ENCODE assay signal across 21 cellular contexts in the genomic region with DNA sequence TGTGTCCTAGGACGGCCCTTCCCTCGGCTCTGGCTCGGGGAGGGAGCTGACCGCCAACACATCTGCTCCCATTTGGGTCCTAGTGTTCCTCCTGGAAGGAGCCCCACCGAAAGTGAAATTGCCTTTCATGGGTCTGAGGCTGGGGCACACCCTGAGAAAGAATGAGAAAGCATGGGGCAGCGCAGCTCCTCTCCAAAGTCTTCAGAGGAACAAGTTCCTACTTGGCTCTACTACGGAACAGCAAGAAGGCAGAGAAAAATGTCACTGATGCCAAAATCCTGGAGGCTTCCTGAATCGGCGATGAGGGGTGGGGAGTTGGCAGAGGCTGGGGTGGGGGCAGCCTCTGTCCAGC. TPM values are rescaled to one million over a fixed set of nuclear protein-coding genes. Genes with fewer than 3 reads are reported as not detected.
A peak's percentile ranks its signal among the peaks of the same experiment; 100 is the strongest.
DNase-seq lines count a peak whose midpoint lies in the region; ATAC-seq, FAIRE-seq and TF ChIP-seq lines count a peak whose summit lies in the region.
"Had no signal": no experiment of that assay in that cellular context is flagged by ENCODE, and none has a peak within 500 bp of the region (broad histone marks: within the 10 kb centered on the region; RNA-seq: fewer than 3 reads in every experiment).

No MANE protein-coding gene starts in this region.

- H4K8ac ChIP-seq in H1 (ENCODE audit: extremely low read depth, insufficient read depth, low read length), result no peak overlapping the region; the same call in 1 of the 2 replicates

- H3K27ac ChIP-seq in GM23248, result no peak overlapping the region
- no peak overlapping the region for H3K27ac ChIP-seq in H1 (ENCODE audit: low read depth, low read length)
- H3K27ac ChIP-seq in kidney (ENCODE audit: low read depth in 2 of 2, low read length in 2 of 2), result no peak overlapping the region
- no peak overlapping the region for H3K27ac ChIP-seq in upper lobe of right lung
- H3K27ac ChIP-seq: HL-60, SJCRH30 had no signal

- H3K9ac ChIP-seq in GM23248, result no peak overlapping the region
- no peak overlapping the region for H3K9ac ChIP-seq in H1 (replicated peaks in 1 of 4; ENCODE audit: extremely low read depth in 1 of 4, low read depth in 3 of 4, low read length in 3 of 4)
- H3K9ac ChIP-seq in kidney (ENCODE audit: low read length in 2 of 2), result no peak overlapping the region

- H3K27ac Mint-ChIP-seq in type B pancreatic cell, result peak overlapping the region; percentile 25

- H3K14ac ChIP-seq in H1 (ENCODE audit: insufficient read length), result no peak overlapping the region

- H3K9me2 ChIP-seq in GM23248 (ENCODE audit: insufficient read depth), result no peaks in the 10 kb centered on the region

- H2AK5ac ChIP-seq in H1 (ENCODE audit: low read depth, low read length), result no peak overlapping the region

- H2BK5ac ChIP-seq in H1 (ENCODE audit: low read depth, low read length), result no peak overlapping the region; the same call in 1 of the 2 replicates

- TF ChIP-seq EP300 in H1 (IDR thresholded peaks at IDR 0.05; ENCODE audit: borderline replicate concordance in 1 of 2, low read depth in 2 of 2, low read length in 2 of 2), result no peak

- H3K4me3 Mint-ChIP-seq in type B pancreatic cell, result no peak overlapping the region

- WGBS in GM23248 (ENCODE audit: low coverage in 1 of 2, low lambda C conversion rate in 2 of 2, missing lambda C conversion rate in 2 of 2), 2 experiments, result 2 to 10% methylated on average over 9 of the region's 9 CpGs
- WGBS in H1 (ENCODE audit: extremely low coverage in 1 of 2, insufficient coverage in 1 of 2, insufficient read length in 1 of 2, insufficient replicate concordance in 2 of 2, low coverage in 1 of 2, low lambda C conversion rate in 2 of 2, missing lambda C conversion rate in 1 of 2), 2 experiments, result 88% methylated on average over 7 of the region's 9 CpGs; no CpG with 5 or more reads in 1 of the 2 experiments

- H2AFZ ChIP-seq in GM23248 (no peak overlapping the region), H1 (ENCODE audit: low read length) (no peak overlapping the region)

- H4K20me1 ChIP-seq in GM23248 (ENCODE audit: insufficient read depth) (no peaks in the 10 kb centered on the region), H1 (replicated peaks in 1 of 2; ENCODE audit: control insufficient read depth in 1 of 2, insufficient read depth in 2 of 2, low read length in 2 of 2) (no peaks in the 10 kb centered on the region)

- peaks cover 2% of the 10 kb centered on the region; the same call in 1 of the 2 replicates for H3K23me2 ChIP-seq in H1 (ENCODE audit: low read depth, low read length)

- no peak overlapping the region for H3K56ac ChIP-seq in H1 (replicated peaks; ENCODE audit: insufficient read length, low read depth, low read length)

- peaks cover 10% of the 10 kb centered on the region for H3K4me1 Mint-ChIP-seq in type B pancreatic cell (ENCODE audit: unreplicated experiment)

- no peak overlapping the region for H4K5ac ChIP-seq in H1 (ENCODE audit: insufficient read length, low read depth, low read length)

- POLR2A ChIA-PET in H1 (lab: Charles Lee; ENCODE audit: partially characterized antibody), result no interaction called here

- CTCF ChIA-PET in H1 (lab: Charles Lee; ENCODE audit: partially characterized antibody), result interaction anchor here (0.6 to 3.5 kb wide), 5 partner anchors 11 to 164 kb away, joined by 3 to 21 read pairs (median 4); no protein-coding TSS in a partner anchor

- no peak overlapping the region for H3K18ac ChIP-seq in H1 (ENCODE audit: extremely low read depth, low read length)

- H2BK12ac ChIP-seq in H1 (ENCODE audit: low read depth, low read length), result 0 out of 2 replicates have a peak overlapping the region, but pooled peaks have one; percentile 17

- no peak overlapping the region for H2BK20ac ChIP-seq in H1 (ENCODE audit: low read length)

- no peak overlapping the region for H3K4me2 ChIP-seq in GM23248 (ENCODE audit: unreplicated experiment)
- no peak overlapping the region for H3K4me2 ChIP-seq in H1 (ENCODE audit: insufficient read depth in 1 of 2, low read depth in 2 of 2, low read length in 2 of 2)

- no peak overlapping the region for H4K91ac ChIP-seq in H1 (replicated peaks; ENCODE audit: insufficient read length, low read length)

- H3K79me2 ChIP-seq in GM23248 (ENCODE audit: insufficient read depth) (no peaks in the 10 kb centered on the region), H1 (ENCODE audit: control insufficient read depth in 1 of 2, insufficient read depth in 2 of 2, low read length in 2 of 2) (no peaks in the 10 kb centered on the region)

- no peak overlapping the region for H3K23ac ChIP-seq in H1 (ENCODE audit: insufficient read length)

- no peaks in the 10 kb centered on the region for H3F3A ChIP-seq in GM23248 (ENCODE audit: insufficient read depth)

- H3K36me3 ChIP-seq in GM23248 (ENCODE audit: low read depth), result no peaks in the 10 kb centered on the region
- no peaks in the 10 kb centered on the region for H3K36me3 ChIP-seq in H1 (ENCODE audit: control insufficient read depth in 2 of 4, insufficient read depth in 4 of 4, low read length in 3 of 4)
- no peaks in the 10 kb centered on the region for H3K36me3 ChIP-seq in kidney (ENCODE audit: control insufficient read depth in 1 of 2, insufficient read depth in 2 of 2, low read length in 2 of 2)
- no peaks in the 10 kb centered on the region for H3K36me3 ChIP-seq in upper lobe of right lung
- H3K36me3 ChIP-seq: HAP-1, SJCRH30 had no signal

- H3K4me3 ChIP-seq in GM23248, result no peak overlapping the region
- no peak overlapping the region for H3K4me3 ChIP-seq in H1 (ENCODE audit: extremely low read depth in 1 of 4, insufficient read depth in 2 of 4, low read depth in 3 of 4, low read length in 4 of 4)
- no peak overlapping the region for H3K4me3 ChIP-seq in kidney (ENCODE audit: low read length in 2 of 2)
- no peak overlapping the region for H3K4me3 ChIP-seq in upper lobe of right lung
- H3K4me3 ChIP-seq: HAP-1, K562, SJCRH30 had no signal

- in situ Hi-C loops in GM23248 (cut with MboI), result no loop called here

- no peaks in the 10 kb centered on the region for H3K4me1 ChIP-seq in GM23248 (ENCODE audit: insufficient read depth)
- peaks cover 8 to 17% (median 9%) of the 10 kb centered on the region in 4 experiments for H3K4me1 ChIP-seq in H1 (replicated peaks in 1 of 4; ENCODE audit: control insufficient read depth in 3 of 4, insufficient read depth in 4 of 4, low read length in 3 of 4)
- no peaks in the 10 kb centered on the region for H3K4me1 ChIP-seq in kidney (ENCODE audit: control insufficient read depth in 1 of 2, insufficient read depth in 1 of 2, low read depth in 1 of 2, low read length in 2 of 2)
- H3K4me1 ChIP-seq in upper lobe of right lung, result no peaks in the 10 kb centered on the region
- H3K4me1 ChIP-seq: HAP-1, SJCRH30 had no signal

- no peak for FAIRE-seq in H1 (lab: Jason Lieb, UNC)
- FAIRE-seq in kidney (lab: Jason Lieb, UNC), result no peak
- FAIRE-seq: HTR-8/SVneo, K562 had no signal

- no peaks in the 10 kb centered on the region for H3K36me3 Mint-ChIP-seq in type B pancreatic cell

- intact Hi-C loops in kidney (cut with DNase I) (no loop called here), upper lobe of right lung (cut with DNase I) (no loop called here), head of caudate nucleus (cut with DNase I) (no loop called here)

- TF ChIP-seq CTCF in H1 (IDR thresholded peaks at IDR 0.05; ENCODE audit: control extremely low read depth in 1 of 3, insufficient read depth in 1 of 3, low read depth in 1 of 3, low read length in 3 of 3), result no peak
- TF ChIP-seq CTCF in kidney (IDR thresholded peaks at IDR 0.05; ENCODE audit: borderline replicate concordance, extremely low read depth, insufficient read depth), result no peak
- no peak for TF ChIP-seq CTCF in type B pancreatic cell (conservative IDR thresholded peaks at IDR 0.05)
- no peak for TF ChIP-seq CTCF in upper lobe of right lung (IDR thresholded peaks at IDR 0.05)

- H3K27me3 Mint-ChIP-seq in type B pancreatic cell, result peaks cover 17% of the 10 kb centered on the region

- H3K27me3 ChIP-seq in GM23248 (replicated peaks; ENCODE audit: insufficient read depth) (peaks cover 27% of the 10 kb centered on the region), H1 (replicated peaks in 1 of 4; ENCODE audit: control insufficient read depth in 3 of 4, extremely low read depth in 1 of 4, insufficient read depth in 3 of 4, low read length in 3 of 4) (peaks cover 0 to 16% (median 9%) of the 10 kb centered on the region in 4 experiments; a peak in 6 of 7 replicates), upper lobe of right lung (no peaks in the 10 kb centered on the region)
- H3K27me3 ChIP-seq: SJCRH30 had no signal

- H3K4ac ChIP-seq in H1 (replicated peaks; ENCODE audit: insufficient read length, low read depth, low read length), result no peak overlapping the region

- no peaks in the 10 kb centered on the region for H3K79me1 ChIP-seq in H1 (ENCODE audit: low read depth, low read length)

- TF ChIP-seq RAD21 in H1 (IDR thresholded peaks at IDR 0.05 in 1 of 2, conservative IDR thresholded peaks at IDR 0.05 in 1 of 2; ENCODE audit: low read depth in 2 of 2, low read length in 2 of 2), result no peak

- DNase-seq in GM23248 (peak; percentile 6), H1 (ENCODE audit: low read depth in 1 of 2, low spot score in 2 of 2) (no peak), kidney (peak; percentile 38), type B pancreatic cell (ENCODE audit: extremely low spot score, unreplicated experiment) (no peak), DMS 273 treated with DMSO at 0.1 percent for 48 hours (lab: John Stamatoyannopoulos, UW) (no peak), upper lobe of right lung (no peak), head of caudate nucleus (no peak)
- DNase-seq: COR-L47, DMS53, MV-4-11, NCI-H1417, NCI-H1930, NCI-H2171, NCI-H446, NCI-H69, RPMI8226, SJCRH30 had no signal

- no peaks in the 10 kb centered on the region for H3K9me3 ChIP-seq in GM23248 (ENCODE audit: low read depth)
- peaks cover 7 to 8% of the 10 kb centered on the region in 2 experiments; a peak in 2 of 4 replicates for H3K9me3 ChIP-seq in H1 (ENCODE audit: insufficient read depth in 2 of 2, low read depth in 1 of 2, low read length in 1 of 2)
- peaks cover 2 to 3% of the 10 kb centered on the region in 2 donors for H3K9me3 ChIP-seq in kidney (ENCODE audit: control insufficient read depth in 1 of 2, low read length in 2 of 2)
- H3K9me3 ChIP-seq in upper lobe of right lung, result no peaks in the 10 kb centered on the region
- H3K9me3 ChIP-seq: HAP-1 had no signal

- no peak for ATAC-seq in upper lobe of right lung
- ATAC-seq: K562 had no signal

- no peaks in the 10 kb centered on the region for H3K9me3 Mint-ChIP-seq in type B pancreatic cell

- H2BK120ac ChIP-seq in H1 (replicated peaks; ENCODE audit: low read depth, low read length), result no peak overlapping the region

- TF ChIP-seq POLR2A in H1 (IDR thresholded peaks at IDR 0.05; ENCODE audit: control extremely low read depth in 1 of 2, low read depth in 2 of 2, low read length in 2 of 2), result no peak

- no peak overlapping the region for H2BK15ac ChIP-seq in H1 (ENCODE audit: low read length)

RNA-seq across cellular contexts. Expression of gene MYEOV, which starts 41.5 kb away (rescaled TPM):
- total RNA-seq in GM23248 (2014; rRNA removed; shearing (Covaris generic)), result 0.63 and 0.86 TPM in 2 replicates
- polyA plus RNA-seq in GM23248 (2016; fragmentation: Nextera tagmentation; extraction: Ambion mirVana), result 7.2 and 8.7 TPM in 2 replicates
- total RNA-seq in H1 (2021; fragmentation: NEBNext Ultra II Directional; extraction: Animal tissue kit (Norgen Biotek cat#: 25700)), result 0.67 and 0.86 TPM in 2 replicates
- 0.44 and 1.0 TPM in 2 replicates for polyA plus RNA-seq in H1 (2011; rRNA removed)
- 0.50 TPM for polyA plus RNA-seq in H1 (2011; cell fraction: cytosol; rRNA removed)
- polyA plus RNA-seq in H1 (2011; cell fraction: nucleus; rRNA removed), result 2.3 TPM
- polyA plus RNA-seq in H1 (2012, experiment 1 of 2), result 0.47 to 1.2 TPM (median 0.68 TPM) in 3 of 4 replicates, not detected in the other
- 0.20 TPM for polyA plus RNA-seq in H1 (2012, experiment 2 of 2)
- 0.36 TPM for polyA plus RNA-seq in H1 (2013, experiment 1 of 2)
- 0.35 TPM for polyA plus RNA-seq in H1 (2013, experiment 2 of 2)
- polyA minus RNA-seq in H1 (2011; rRNA and poly(A)+ RNA removed), result 0.16 and 0.24 TPM in 2 replicates
- polyA minus RNA-seq in H1 (2011; cell fraction: cytosol; rRNA and poly(A)+ RNA removed), result 0.44 TPM
- polyA minus RNA-seq in H1 (2011; cell fraction: nucleus; rRNA and poly(A)+ RNA removed), result 2.0 TPM
- 2.6 TPM for total RNA-seq in kidney
- not detected for polyA plus RNA-seq in kidney (ENCODE audit: insufficient read depth, low read depth, low replicate concordance)
- 4.1 and 4.3 TPM in 2 replicates for total RNA-seq in type B pancreatic cell (ENCODE audit: low replicate concordance)
- 0.23 TPM for total RNA-seq in upper lobe of right lung

Comparison
In these comparisons a context has a peak if more than half of its experiments do, and no peak if none do; other contexts are left out.
1. DNase-seq: peak in GM23248 (single experiment) and kidney (single experiment); none in H1 (0 of 2), type B pancreatic cell (single experiment), DMS 273 treated with DMSO at 0.1 percent for 48 hours (single experiment), upper lobe of right lung (single experiment) and head of caudate nucleus (0 of 42).